In genomic region chr7:87318741-87319140, GRCh38 we compare ENCODE assay signal across 9 cellular contexts. TPM values are rescaled to one million over a fixed set of nuclear protein-coding genes. Genes with fewer than 3 reads are reported as not detected.
A peak's percentile ranks its signal among the peaks of the same experiment; 100 is the strongest.
DNase-seq lines count a peak whose midpoint lies in the region; ATAC-seq and TF ChIP-seq lines count a peak whose summit lies in the region.
"Had no signal": no experiment of that assay in that cellular context is flagged by ENCODE, and none has a peak within 500 bp of the region (broad histone marks: within the 10 kb centered on the region; RNA-seq: fewer than 3 reads in every experiment).

No MANE protein-coding gene starts in this region.

- CTCF ChIA-PET in CD8-positive, alpha-beta T cell (lab: Charles Lee), result interaction anchor here (0.7 to 19.1 kb wide), 4 partner anchors 16 to 608 kb away, joined by 3 to 386 read pairs (median 4); no protein-coding TSS in a partner anchor

- peaks cover 9% of the 10 kb centered on the region for H3K36me3 Mint-ChIP-seq in CD8-positive, alpha-beta T cell

- no peaks in the 10 kb centered on the region for H3K9me3 Mint-ChIP-seq in CD8-positive, alpha-beta T cell

- ATAC-seq in CD8-positive, alpha-beta T cell, result no peak
- ATAC-seq in HG03432 (IDR thresholded peaks at IDR 0.05; ENCODE audit: unreplicated experiment) (peak; percentile 15), left lobe of liver (peak; percentile 48)
- ATAC-seq in stimulated activated naive CD8-positive, alpha-beta T cell treated with anti-CD3 and anti-CD28 coated beads, Interleukin-15, Interleukin-2, amounts not matched to agents 100 U/mL and 50 U/mL, for 24 hours, result no peak

- intact Hi-C loops in CD8-positive, alpha-beta T cell (cut with DNase I, micrococcal nuclease), result loop anchor here in 1 of 2 experiments (2.0 kb wide), 1 partner anchor 26 kb away; the partner anchor contains the start of gene CROT

- no peaks in the 10 kb centered on the region for H3K9me3 ChIP-seq in CD8-positive, alpha-beta T cell (ENCODE audit: low read length)

- peak overlapping the region; percentile 81 for H3K4me3 Mint-ChIP-seq in CD8-positive, alpha-beta T cell

- H3K27me3 ChIP-seq in CD8-positive, alpha-beta T cell (ENCODE audit: insufficient read depth, low read length), result no peaks in the 10 kb centered on the region

- peak overlapping the region; percentile 90 for H3K27ac Mint-ChIP-seq in CD8-positive, alpha-beta T cell

- no peak for DNase-seq in CD8-positive, alpha-beta T cell
- DNase-seq in SHP77 treated with DMSO at 0.1 percent for 48 hours (lab: John Stamatoyannopoulos, UW) (peak; percentile 39), left lobe of liver (ENCODE audit: low spot score) (no peak), GM10266 (ENCODE audit: extremely low spot score) (no peak), SKM-1 (lab: John Stamatoyannopoulos, UW; ENCODE audit: unreplicated experiment) (no peak), NCI-H1436 treated with DMSO at 0.1 percent for 48 hours (lab: John Stamatoyannopoulos, UW) (no peak)
- no peak for DNase-seq in stimulated activated naive CD8-positive, alpha-beta T cell treated with anti-CD3 and anti-CD28 coated beads, Interleukin-15, Interleukin-2, amounts not matched to agents 100 U/mL and 50 U/mL, for 24 hours
- DNase-seq: kidney had no signal

- no peaks in the 10 kb centered on the region for H3K36me3 ChIP-seq in CD8-positive, alpha-beta T cell (ENCODE audit: insufficient read depth, low read length)

- no peak overlapping the region for H3K4me3 ChIP-seq in CD8-positive, alpha-beta T cell (ENCODE audit: low read depth, low read length)

- no peaks in the 10 kb centered on the region for H3K4me1 ChIP-seq in CD8-positive, alpha-beta T cell (ENCODE audit: insufficient read depth, low read length)

- no peak overlapping the region for H3K27ac ChIP-seq in CD8-positive, alpha-beta T cell (ENCODE audit: low read depth, low read length)

- no peak for TF ChIP-seq CTCF in CD8-positive, alpha-beta T cell (IDR thresholded peaks at IDR 0.05)
- no peak for TF ChIP-seq CTCF in GM10266 (IDR thresholded peaks at IDR 0.05; ENCODE audit: control insufficient read depth, insufficient read depth, low read depth, missing control alignments)

- POLR2A ChIA-PET in CD8-positive, alpha-beta T cell (lab: Charles Lee), result interaction anchor here (1.0 to 1.2 kb wide), 2 partner anchors 11 to 27 kb away, joined by 3 to 5 read pairs; partner anchors contain the start of gene CROT

- peaks cover 2% of the 10 kb centered on the region for H3K27me3 Mint-ChIP-seq in CD8-positive, alpha-beta T cell (ENCODE audit: low read depth)

- H3K4me1 Mint-ChIP-seq in CD8-positive, alpha-beta T cell (ENCODE audit: low read depth), result peaks cover 18% of the 10 kb centered on the region

RNA-seq across cellular contexts. Expression of gene CROT, which starts 26.7 kb away (rescaled TPM):
- total RNA-seq in CD8-positive, alpha-beta T cell, result 1 to 10 TPM; 5.3 to 7.2 TPM
- 14.0 TPM for total RNA-seq in left lobe of liver

Comparison
In these comparisons a context has a peak if more than half of its experiments do, and no peak if none do; other contexts are left out.
1. ATAC-seq: peak in HG03432 (single experiment) and left lobe of liver (single experiment); none in CD8-positive, alpha-beta T cell (single experiment) and stimulated activated naive CD8-positive, alpha-beta T cell treated with anti-CD3 and anti-CD28 coated beads, Interleukin-15, Interleukin-2, amounts not matched to agents 100 U/mL and 50 U/mL, for 24 hours (single experiment).